ENCODE assay signal across 30 cellular contexts in the genomic region with DNA sequence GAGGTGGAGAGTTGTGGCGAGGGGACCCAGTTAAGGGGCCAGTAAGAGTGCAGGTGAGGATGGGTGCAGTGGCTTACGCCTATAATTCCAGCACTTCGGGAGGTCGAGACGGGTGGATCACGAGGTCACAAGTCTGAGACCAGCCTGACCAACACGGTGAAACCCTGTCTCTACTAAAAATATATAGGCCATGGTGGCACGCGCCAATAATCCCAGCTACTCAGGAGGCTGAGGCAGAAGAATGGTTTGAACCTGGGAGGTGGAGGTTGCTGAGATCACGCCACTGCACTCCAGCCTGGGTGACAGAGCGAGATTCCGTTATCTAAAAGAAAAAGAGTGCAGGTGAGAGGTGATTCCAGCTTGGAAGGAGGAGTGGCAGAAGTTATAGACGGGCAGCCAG. TPM values are rescaled to one million over a fixed set of nuclear protein-coding genes. Genes with fewer than 3 reads are reported as not detected.
"Had no signal": no experiment of that assay in that cellular context is flagged by ENCODE, and none has a peak within 500 bp of the region (broad histone marks: within the 10 kb centered on the region; RNA-seq: fewer than 3 reads in every experiment).

No MANE protein-coding gene starts in this region.

- H3K4me3 ChIP-seq: ascending aorta, cardiac muscle cell had no signal

- H3K36me3 ChIP-seq: ascending aorta, cardiac muscle cell had no signal

- H3K9me3 ChIP-seq: ascending aorta had no signal

- H3K27me3 Mint-ChIP-seq: activated B cell treated with CpG ODN at 0.5 μM for 24 hours; activated CD4-positive, alpha-beta memory T cell treated with anti-CD3 and anti-CD28 coated beads, Interleukin-2, amount 10 ng/mL, durations not matched to agents 7 days and 5 days; activated CD8-positive, alpha-beta memory T cell treated with anti-CD3 and anti-CD28 coated beads, Interleukin-2, amount 10 ng/mL, durations not matched to agents 7 days and 5 days; activated naive CD4-positive, alpha-beta T cell treated with anti-CD3 and anti-CD28 coated beads, Interleukin-2, amount 50 U/mL, for 24 hours; activated naive CD8-positive, alpha-beta T cell treated with anti-CD3 and anti-CD28 coated beads, Interleukin-2, amount 10 ng/mL, durations not matched to agents 7 days and 5 days; T-cell; T-helper 17 cell had no signal

- H3K4me3 Mint-ChIP-seq: activated B cell treated with CpG ODN at 0.5 μM for 24 hours; activated CD4-positive, alpha-beta memory T cell treated with anti-CD3 and anti-CD28 coated beads, Interleukin-2, amount 10 ng/mL, durations not matched to agents 7 days and 5 days; activated CD8-positive, alpha-beta memory T cell treated with anti-CD3 and anti-CD28 coated beads, Interleukin-2, amount 10 ng/mL, durations not matched to agents 7 days and 5 days; activated naive CD4-positive, alpha-beta T cell treated with anti-CD3 and anti-CD28 coated beads, Interleukin-2, amount 50 U/mL, for 24 hours; activated naive CD8-positive, alpha-beta T cell treated with anti-CD3 and anti-CD28 coated beads, Interleukin-2, amount 10 ng/mL, durations not matched to agents 7 days and 5 days; T-cell; T-helper 17 cell had no signal

- H3K27ac ChIP-seq: ascending aorta, cardiac muscle cell, KMS-11, VCaP had no signal

- H3K4me1 ChIP-seq: ascending aorta had no signal

- H3K9ac ChIP-seq: KMS-11 had no signal

- H3K27me3 ChIP-seq: ascending aorta, cardiac muscle cell had no signal

- H3K27ac Mint-ChIP-seq: activated B cell treated with CpG ODN at 0.5 μM for 24 hours; activated CD4-positive, alpha-beta memory T cell treated with anti-CD3 and anti-CD28 coated beads, Interleukin-2, amount 10 ng/mL, durations not matched to agents 7 days and 5 days; activated CD8-positive, alpha-beta memory T cell treated with anti-CD3 and anti-CD28 coated beads, Interleukin-2, amount 10 ng/mL, durations not matched to agents 7 days and 5 days; activated naive CD4-positive, alpha-beta T cell treated with anti-CD3 and anti-CD28 coated beads, Interleukin-2, amount 50 U/mL, for 24 hours; activated naive CD8-positive, alpha-beta T cell treated with anti-CD3 and anti-CD28 coated beads, Interleukin-2, amount 10 ng/mL, durations not matched to agents 7 days and 5 days; activated T-helper 2 cell treated with anti-CD3 and anti-CD28 coated beads, Interferon-gamma antibody, Interleukin-2, Interleukin-4, amounts not matched to agents 10 μg/mL and 5 μg/mL and 100 μg/mL, durations not matched to agents 14 hours and 24 hours and 36 hours; T-cell; T-helper 17 cell had no signal

- H3K36me3 Mint-ChIP-seq: activated CD8-positive, alpha-beta memory T cell treated with anti-CD3 and anti-CD28 coated beads, Interleukin-2, amount 10 ng/mL, durations not matched to agents 7 days and 5 days; activated naive CD4-positive, alpha-beta T cell treated with anti-CD3 and anti-CD28 coated beads, Interleukin-2, amount 50 U/mL, for 24 hours; activated naive CD8-positive, alpha-beta T cell treated with anti-CD3 and anti-CD28 coated beads, Interleukin-2, amount 10 ng/mL, durations not matched to agents 7 days and 5 days had no signal

- DNase-seq: activated B cell treated with CpG ODN at 0.5 μM for 24 hours; activated CD4-positive, alpha-beta memory T cell treated with anti-CD3 and anti-CD28 coated beads, Interleukin-2, amount 10 ng/mL, durations not matched to agents 7 days and 5 days; activated CD4-positive, alpha-beta T cell treated with anti-CD3 and anti-CD28 coated beads for 1 hour; activated CD4-positive, alpha-beta T cell treated with anti-CD3 and anti-CD28 coated beads for 48 hours; activated CD8-positive, alpha-beta memory T cell treated with anti-CD3 and anti-CD28 coated beads for 24 hours; activated CD8-positive, alpha-beta memory T cell treated with anti-CD3 and anti-CD28 coated beads, Interleukin-2, amount 10 ng/mL, durations not matched to agents 7 days and 5 days; activated CD8-positive, alpha-beta memory T cell treated with anti-CD3 and anti-CD28 coated beads, Interleukin-2, amount 50 U/mL, for 48 hours; activated gamma-delta T cell; activated naive CD4-positive, alpha-beta T cell treated with Interleukin-2 at 50 U/mL for 16 hours; activated naive CD8-positive, alpha-beta T cell treated with anti-CD3 and anti-CD28 coated beads, Interleukin-2, amount 10 ng/mL, durations not matched to agents 7 days and 5 days; amygdala; NCI-H1092 treated with DMSO at 0.1 percent for 48 hours; NCI-H1417; NCI-H146; NCI-H187 treated with DMSO at 0.1 percent for 48 hours; NCI-H2081; NCI-H446 treated with DMSO at 0.1 percent for 48 hours; NCI-H524 treated with DMSO at 0.1 percent for 48 hours; SIG-M5; T-cell; T-helper 17 cell; T-helper 9 cell had no signal

- H3K4me1 Mint-ChIP-seq: activated B cell treated with CpG ODN at 0.5 μM for 24 hours; activated CD4-positive, alpha-beta memory T cell treated with anti-CD3 and anti-CD28 coated beads, Interleukin-2, amount 10 ng/mL, durations not matched to agents 7 days and 5 days; activated CD8-positive, alpha-beta memory T cell treated with anti-CD3 and anti-CD28 coated beads, Interleukin-2, amount 10 ng/mL, durations not matched to agents 7 days and 5 days; activated naive CD4-positive, alpha-beta T cell treated with anti-CD3 and anti-CD28 coated beads, Interleukin-2, amount 50 U/mL, for 24 hours; activated naive CD8-positive, alpha-beta T cell treated with anti-CD3 and anti-CD28 coated beads, Interleukin-2, amount 10 ng/mL, durations not matched to agents 7 days and 5 days; T-cell; T-helper 17 cell had no signal

- H3K9me3 Mint-ChIP-seq: activated B cell treated with CpG ODN at 0.5 μM for 24 hours; activated CD4-positive, alpha-beta memory T cell treated with anti-CD3 and anti-CD28 coated beads, Interleukin-2, amount 10 ng/mL, durations not matched to agents 7 days and 5 days; activated naive CD4-positive, alpha-beta T cell treated with anti-CD3 and anti-CD28 coated beads, Interleukin-2, amount 50 U/mL, for 24 hours; activated naive CD8-positive, alpha-beta T cell treated with anti-CD3 and anti-CD28 coated beads, Interleukin-2, amount 10 ng/mL, durations not matched to agents 7 days and 5 days; activated T-helper 2 cell treated with anti-CD3 and anti-CD28 coated beads, Interferon-gamma antibody, Interleukin-2, Interleukin-4, amounts not matched to agents 10 μg/mL and 5 μg/mL and 100 μg/mL, durations not matched to agents 14 hours and 24 hours and 36 hours; T-cell had no signal

- H3K4me2 ChIP-seq: KMS-11 had no signal

- ATAC-seq: activated CD8-positive, alpha-beta memory T cell treated with anti-CD3 and anti-CD28 coated beads, Interleukin-2, amount 10 ng/mL, durations not matched to agents 7 days and 5 days; Panc1; Right ventricle myocardium inferior; T-cell; T-helper 17 cell had no signal

RNA-seq across cellular contexts. Expression of a gene that starts 28.0 kb away (rescaled TPM):
- total RNA-seq: activated CD8-positive, alpha-beta memory T cell treated with anti-CD3 and anti-CD28 coated beads, Interleukin-2, amount 10 ng/mL, durations not matched to agents 7 days and 5 days; T-helper 17 cell had no signal
